Comparison of ENCODE assay signal across 1 cellular context in genomic region chr3:143786229-143787199, GRCh38.
TF ChIP-seq lines count a peak whose summit lies in the region.

No MANE protein-coding gene starts in this region.

TF ChIP-seq in H1, 55 proteins besides CTCF, POLR2A, EP300 and RAD21 (continued from another document):
- no peak for TF ChIP-seq CHD7 (IDR thresholded peaks at IDR 0.05; ENCODE audit: insufficient replicate concordance, low read length)
- no peak for TF ChIP-seq USF2 (IDR thresholded peaks at IDR 0.05; ENCODE audit: low read length)
- TF ChIP-seq SRF (IDR thresholded peaks at IDR 0.05; ENCODE audit: low read depth, low read length), result no peak
- no peak for TF ChIP-seq SIN3A (conservative IDR thresholded peaks at IDR 0.05 in 1 of 2, IDR thresholded peaks at IDR 0.05 in 1 of 2; ENCODE audit: low read depth in 1 of 2, low read length in 2 of 2)
- no peak for TF ChIP-seq TCF12 (IDR thresholded peaks at IDR 0.05; ENCODE audit: low read depth, low read length)
- no peak for TF ChIP-seq NANOG (IDR thresholded peaks at IDR 0.05; ENCODE audit: insufficient read depth, low read depth, low read length, poor library complexity, severe bottlenecking)
- TF ChIP-seq RXRA (IDR thresholded peaks at IDR 0.05; ENCODE audit: insufficient read depth, low read depth, low read length), result no peak
- no peak for TF ChIP-seq EZH2 (IDR thresholded peaks at IDR 0.05; ENCODE audit: low read depth, low read length, severe bottlenecking)
- no peak for TF ChIP-seq SAP30 (IDR thresholded peaks at IDR 0.05; ENCODE audit: insufficient read depth, insufficient replicate concordance, low read length)
- TF ChIP-seq ATF3 (IDR thresholded peaks at IDR 0.05; ENCODE audit: insufficient read depth, low read depth, low read length), result no peak
- TF ChIP-seq EGR1 (IDR thresholded peaks at IDR 0.05; ENCODE audit: borderline replicate concordance, low read depth, low read length), result no peak
- no peak for TF ChIP-seq TAF7 (optimal IDR thresholded peaks at IDR 0.05; ENCODE audit: borderline replicate concordance, low read depth, low read length)
- TF ChIP-seq ASH2L (IDR thresholded peaks at IDR 0.05; ENCODE audit: low read length), result no peak
- TF ChIP-seq POLR2AphosphoS5 (IDR thresholded peaks at IDR 0.05; ENCODE audit: low read depth, low read length), result no peak
- TF ChIP-seq CHD2 (IDR thresholded peaks at IDR 0.05; ENCODE audit: low read length), result no peak
TF ChIP-seq in H1: peak in this region for 0.
